In genomic region chr1:200917291-200917817, GRCh38 we compare ENCODE assay signal across 12 cellular contexts. TPM values are rescaled to one million over a fixed set of nuclear protein-coding genes. Genes with fewer than 3 reads are reported as not detected.
DNase-seq lines count a peak whose midpoint lies in the region; ATAC-seq and TF ChIP-seq lines count a peak whose summit lies in the region.
"Had no signal": no experiment of that assay in that cellular context is flagged by ENCODE, and none has a peak within 500 bp of the region (broad histone marks: within the 10 kb centered on the region; RNA-seq: fewer than 3 reads in every experiment).

No MANE protein-coding gene starts in this region.

- DNase-seq in GM20000 (ENCODE audit: low spot score): peak; percentile 9
- peak; percentile 56 for DNase-seq in NCI-H345 (lab: John Stamatoyannopoulos, UW)
- peak in 1 of 2 donors; percentile 76 for DNase-seq in psoas muscle
- no peak for DNase-seq in naive thymus-derived CD8-positive, alpha-beta T cell
- DNase-seq in stimulated activated naive CD4-positive, alpha-beta T cell treated with Interleukin-2 at 50 U/mL for 16 hours (lab: John Stamatoyannopoulos, UW): no peak
- no peak for DNase-seq in stimulated activated CD4-positive, alpha-beta T cell treated with anti-CD3 and anti-CD28 coated beads, Interleukin-4, amount 100 ng/mL, for 4 hours
- DNase-seq: effector memory CD8-positive, alpha-beta T cell; NCI-H748 treated with DMSO at 0.1 percent for 48 hours; T-helper 17 cell had no signal

- no peaks in the 10 kb centered on the region for H3K36me3 ChIP-seq in psoas muscle (ENCODE audit: insufficient read depth in 1 of 2, low read depth in 1 of 2)

- POLR2A ChIA-PET in naive thymus-derived CD8-positive, alpha-beta T cell (lab: Charles Lee): no interaction called here

- 54 to 65% (median 57%) methylated on average over 7 of the region's 7 CpGs for WGBS in psoas muscle, 3 donors

- no peak overlapping the region for H3K27ac Mint-ChIP-seq in naive thymus-derived CD8-positive, alpha-beta T cell
- H3K27ac Mint-ChIP-seq: T-helper 17 cell had no signal

- H3K9me3 Mint-ChIP-seq in naive thymus-derived CD8-positive, alpha-beta T cell: no peaks in the 10 kb centered on the region
- H3K9me3 Mint-ChIP-seq: effector memory CD8-positive, alpha-beta T cell had no signal

- H3K9me3 ChIP-seq in psoas muscle: no peaks in the 10 kb centered on the region

- no peak overlapping the region for H3K27ac ChIP-seq in psoas muscle

- no peaks in the 10 kb centered on the region for H3K4me1 Mint-ChIP-seq in naive thymus-derived CD8-positive, alpha-beta T cell

- no peak overlapping the region for H3K4me3 ChIP-seq in psoas muscle

- no peaks in the 10 kb centered on the region for H3K4me1 ChIP-seq in psoas muscle

- intact Hi-C loops in psoas muscle (cut with DNase I): no loop called here

- H3K27me3 ChIP-seq in psoas muscle (ENCODE audit: insufficient read depth in 3 of 3, low read length in 2 of 3): no peaks in the 10 kb centered on the region

- no peak overlapping the region for H3K4me3 Mint-ChIP-seq in naive thymus-derived CD8-positive, alpha-beta T cell
- H3K4me3 Mint-ChIP-seq: effector memory CD8-positive, alpha-beta T cell; T-helper 17 cell had no signal

- TF ChIP-seq CTCF in GM20000 (IDR thresholded peaks at IDR 0.05; ENCODE audit: extremely low read depth, missing control alignments) (no peak), psoas muscle (IDR thresholded peaks at IDR 0.05) (no peak)

- H3K36me3 Mint-ChIP-seq in naive thymus-derived CD8-positive, alpha-beta T cell: no peaks in the 10 kb centered on the region

- H3K27me3 Mint-ChIP-seq in naive thymus-derived CD8-positive, alpha-beta T cell: peaks cover 0 to 2% (median 0%) of the 10 kb centered on the region in 5 donors

- ATAC-seq in esophagus mucosa: peak; percentile 76
- ATAC-seq in psoas muscle: peak; percentile 29 to 92 (median 78)
- no peak for ATAC-seq in naive thymus-derived CD8-positive, alpha-beta T cell
- no peak for ATAC-seq in HG03139 (IDR thresholded peaks at IDR 0.05; ENCODE audit: unreplicated experiment)
- ATAC-seq: effector memory CD8-positive, alpha-beta T cell; T-helper 17 cell had no signal

RNA-seq across cellular contexts. Expression of gene INAVA, which starts 22.7 kb away (rescaled TPM):
- 54.8 TPM for total RNA-seq in esophagus mucosa
- total RNA-seq in psoas muscle: not detected
- under 1 TPM in 1 of 3 donors, not detected in 2; 0.04 TPM for polyA plus RNA-seq in psoas muscle
- total RNA-seq in naive thymus-derived CD8-positive, alpha-beta T cell: not detected
- polyA plus RNA-seq in naive thymus-derived CD8-positive, alpha-beta T cell: not detected

RNA-seq across cellular contexts. Expression of gene GPR25, which starts 44.6 kb away (rescaled TPM):
- total RNA-seq in esophagus mucosa: 0.32 TPM
- not detected for total RNA-seq in psoas muscle
- not detected for polyA plus RNA-seq in psoas muscle
- total RNA-seq in naive thymus-derived CD8-positive, alpha-beta T cell: not detected
- under 1 TPM; 0.15 to 0.94 (median 0.30) TPM for polyA plus RNA-seq in naive thymus-derived CD8-positive, alpha-beta T cell
- total RNA-seq: Daoy had no signal

Comparison
In these comparisons a context has a peak if more than half of its experiments do, and no peak if none do; other contexts are left out.
1. DNase-seq: peak in GM20000 (single experiment) and NCI-H345 (single experiment); none in naive thymus-derived CD8-positive, alpha-beta T cell (0 of 10), stimulated activated naive CD4-positive, alpha-beta T cell treated with Interleukin-2 at 50 U/mL for 16 hours (single experiment) and stimulated activated CD4-positive, alpha-beta T cell treated with anti-CD3 and anti-CD28 coated beads, Interleukin-4, amount 100 ng/mL, for 4 hours (0 of 2).
2. ATAC-seq: peak in esophagus mucosa (single experiment) and psoas muscle (4 of 4); none in naive thymus-derived CD8-positive, alpha-beta T cell (0 of 2) and HG03139 (single experiment).
3. RNA of gene INAVA, which starts 22.7 kb away (total RNA-seq): 54.8 TPM in esophagus mucosa (single experiment); not detected in psoas muscle and not detected in naive thymus-derived CD8-positive, alpha-beta T cell; every median in the first group is over 10 times any median in the second.